ENCODE assay signal across 17 cellular contexts in genomic region chr16:2478273-2478672, GRCh38. TPM values are rescaled to one million over a fixed set of nuclear protein-coding genes. Genes with fewer than 3 reads are reported as not detected.
DNase-seq lines count a peak whose midpoint lies in the region; ATAC-seq and TF ChIP-seq lines count a peak whose summit lies in the region.
"Had no signal": no experiment of that assay in that cellular context is flagged by ENCODE, and none has a peak within 500 bp of the region (broad histone marks: within the 10 kb centered on the region; RNA-seq: fewer than 3 reads in every experiment).

No MANE protein-coding gene starts in this region.

- H2AFZ ChIP-seq in Karpas-422 (ENCODE audit: low read length): no peak overlapping the region
- H2AFZ ChIP-seq: PC-9 had no signal

- peaks cover 64% of the 10 kb centered on the region for H3K79me2 ChIP-seq in Karpas-422 (ENCODE audit: low read length)

- no peak overlapping the region for H3K4me2 ChIP-seq in Karpas-422 (ENCODE audit: low read depth, low read length, poor library complexity, severe bottlenecking)
- H3K4me2 ChIP-seq: PC-9 had no signal

- peaks cover 0 to 3% of the 10 kb centered on the region in 2 donors for H3K27me3 Mint-ChIP-seq in effector memory CD8-positive, alpha-beta T cell
- peaks cover 14% of the 10 kb centered on the region for H3K27me3 Mint-ChIP-seq in endodermal cell (ENCODE audit: insufficient read depth)

- H3K27me3 ChIP-seq in endodermal cell (ENCODE audit: control insufficient read depth, insufficient read depth, low read length, poor library complexity, severe bottlenecking) (peaks cover 12% of the 10 kb centered on the region), Karpas-422 (ENCODE audit: low read length) (no peaks in the 10 kb centered on the region)
- H3K27me3 ChIP-seq: SJCRH30 had no signal

- H3K9ac ChIP-seq in endodermal cell (ENCODE audit: extremely low read depth, low read length, poor library complexity, severe bottlenecking) (no peak overlapping the region), Karpas-422 (ENCODE audit: low read length) (no peak overlapping the region)

- no peak for ATAC-seq in Right ventricle myocardium inferior
- ATAC-seq in effector memory CD8-positive, alpha-beta T cell (replicated peaks): no peak

- H3K36me3 ChIP-seq in endodermal cell (ENCODE audit: control insufficient read depth, insufficient read depth, low read length) (no peaks in the 10 kb centered on the region), Karpas-422 (ENCODE audit: insufficient read depth, low read length) (no peaks in the 10 kb centered on the region)
- H3K36me3 ChIP-seq: SJCRH30 had no signal

- no peak overlapping the region for H3K27ac ChIP-seq in endodermal cell (ENCODE audit: low read depth, low read length)
- no peak overlapping the region for H3K27ac ChIP-seq in Karpas-422 (ENCODE audit: low read length)
- H3K27ac ChIP-seq: 22Rv1, PC-9, SJCRH30 had no signal

- no peaks in the 10 kb centered on the region for H3K36me3 Mint-ChIP-seq in effector memory CD8-positive, alpha-beta T cell (ENCODE audit: insufficient read depth)
- no peaks in the 10 kb centered on the region for H3K36me3 Mint-ChIP-seq in endodermal cell (ENCODE audit: low read depth)

- H4K20me1 ChIP-seq in Karpas-422 (ENCODE audit: insufficient read depth, low read depth, low read length): peaks cover 32% of the 10 kb centered on the region

- H3K9me3 Mint-ChIP-seq in effector memory CD8-positive, alpha-beta T cell: no peaks in the 10 kb centered on the region
- no peaks in the 10 kb centered on the region for H3K9me3 Mint-ChIP-seq in endodermal cell

- no peaks in the 10 kb centered on the region for H3K9me3 ChIP-seq in endodermal cell (ENCODE audit: control insufficient read depth, low read length)
- no peaks in the 10 kb centered on the region for H3K9me3 ChIP-seq in Karpas-422 (ENCODE audit: low read length)
- H3K9me3 ChIP-seq: SJCRH30 had no signal

- peaks cover 3% of the 10 kb centered on the region for H3K4me1 ChIP-seq in endodermal cell (ENCODE audit: control insufficient read depth, insufficient read depth, low read length)
- peaks cover 24% of the 10 kb centered on the region for H3K4me1 ChIP-seq in Karpas-422 (ENCODE audit: low read length)

- H3K27ac Mint-ChIP-seq in effector memory CD8-positive, alpha-beta T cell: peak overlapping the region; percentile 21 to 22
- no peak overlapping the region for H3K27ac Mint-ChIP-seq in endodermal cell

- no peak overlapping the region for H3K4me3 ChIP-seq in endodermal cell (ENCODE audit: low read length)
- H3K4me3 ChIP-seq in Karpas-422 (ENCODE audit: low read length): no peak overlapping the region
- H3K4me3 ChIP-seq: PC-9, SJCRH30 had no signal

- no peak for TF ChIP-seq CTCF in endodermal cell (conservative IDR thresholded peaks at IDR 0.05)

- 92 to 93% methylated on average over 5 to 8 of the region's 8 CpGs for WGBS in endodermal cell (ENCODE audit: insufficient coverage in 1 of 2, insufficient read length in 1 of 2), 2 experiments

- H3K4me3 Mint-ChIP-seq in effector memory CD8-positive, alpha-beta T cell: no peak overlapping the region
- H3K4me3 Mint-ChIP-seq in endodermal cell: no peak overlapping the region

- DNase-seq in DMS 273 (lab: John Stamatoyannopoulos, UW; ENCODE audit: unreplicated experiment): peak; percentile 54
- DNase-seq in DMS 273 treated with DMSO at 0.1 percent for 48 hours (lab: John Stamatoyannopoulos, UW): no peak
- peak; percentile 39 for DNase-seq in Right ventricle myocardium inferior (ENCODE audit: missing footprints)
- DNase-seq in cardiac septum (ENCODE audit: low spot score): no peak
- no peak for DNase-seq in effector memory CD8-positive, alpha-beta T cell
- no peak for DNase-seq in NOMO-1 treated with DMSO at 0.1 percent for 48 hours (lab: John Stamatoyannopoulos, UW; ENCODE audit: unreplicated experiment)
- DNase-seq in endodermal cell: no peak
- DNase-seq in Karpas-422: no peak
- DNase-seq: AML-193, HCEC 1CT, KBM-7, MV-4-11, NCI-H82, PC-9, SJCRH30 had no signal

- intact Hi-C loops in Right ventricle myocardium inferior (cut with DNase I) (no loop called here), cardiac septum (cut with DNase I) (no loop called here)

- no peaks in the 10 kb centered on the region for H3K9me2 ChIP-seq in Karpas-422 (replicated peaks; ENCODE audit: insufficient read depth, low read length)

- peaks cover 15 to 31% of the 10 kb centered on the region in 2 donors for H3K4me1 Mint-ChIP-seq in effector memory CD8-positive, alpha-beta T cell (ENCODE audit: low read depth in 2 of 2)
- peaks cover 1% of the 10 kb centered on the region for H3K4me1 Mint-ChIP-seq in endodermal cell

RNA-seq across cellular contexts. Expression of gene TBC1D24, which starts 3.3 kb away (rescaled TPM):
- total RNA-seq in Right ventricle myocardium inferior (14.8 TPM), cardiac septum (8.3 TPM), endodermal cell (10 to 100 TPM; 15.7 to 19.4 TPM)
- 9.0 TPM for polyA plus RNA-seq in endodermal cell (2013, experiment 1 of 2)
- 9.4 TPM for polyA plus RNA-seq in endodermal cell (2013, experiment 2 of 2)
- total RNA-seq in Karpas-422 (2014; rRNA removed; shearing (Covaris generic); ENCODE audit: low replicate concordance): 15.8 and 20.5 TPM in 2 replicates

RNA-seq across cellular contexts. Expression of gene NTN3, which starts 7.2 kb away (rescaled TPM):
- 0.19 TPM for total RNA-seq in Right ventricle myocardium inferior
- 0.30 TPM for total RNA-seq in cardiac septum
- total RNA-seq in endodermal cell: under 1 TPM; 0.48 to 0.62 TPM
- 1.0 TPM for polyA plus RNA-seq in endodermal cell (2013, experiment 1 of 2)
- 0.75 TPM for polyA plus RNA-seq in endodermal cell (2013, experiment 2 of 2)
- 0.45 and 0.94 TPM in 2 replicates for total RNA-seq in Karpas-422 (2014; rRNA removed; shearing (Covaris generic); ENCODE audit: low replicate concordance)
- total RNA-seq: T-helper 1 cell treated with Interleukin-12 subunit alpha and Interleukin-12 subunit beta and Interleukin-4 antibody, amounts not matched to agents 30 ng/mL and 1 ng/mL, for 36 hours had no signal

RNA-seq across cellular contexts. Expression of gene TEDC2, which starts 18.4 kb away (rescaled TPM):
- total RNA-seq in Right ventricle myocardium inferior: 0.95 TPM
- 0.51 TPM for total RNA-seq in cardiac septum
- total RNA-seq in endodermal cell: 10 to 100 TPM; 44.0 to 57.6 TPM
- polyA plus RNA-seq in endodermal cell (2013, experiment 1 of 2): 32.9 TPM
- polyA plus RNA-seq in endodermal cell (2013, experiment 2 of 2): 28.1 TPM
- 6.4 and 27.7 TPM in 2 replicates for total RNA-seq in Karpas-422 (2014; rRNA removed; shearing (Covaris generic); ENCODE audit: low replicate concordance)

RNA-seq across cellular contexts. Expression of gene ATP6V0C, which starts 35.5 kb away (rescaled TPM):
- total RNA-seq in Right ventricle myocardium inferior: 137 TPM
- total RNA-seq in cardiac septum: 137 TPM
- total RNA-seq in endodermal cell: 100 to 1,000 TPM; 176 to 180 TPM
- 220 TPM for polyA plus RNA-seq in endodermal cell (2013, experiment 1 of 2)
- polyA plus RNA-seq in endodermal cell (2013, experiment 2 of 2): 207 TPM
- 29.4 and 30.2 TPM in 2 replicates for total RNA-seq in Karpas-422 (2014; rRNA removed; shearing (Covaris generic); ENCODE audit: low replicate concordance)

RNA-seq across cellular contexts. Expression of gene AMDHD2, which starts 41.9 kb away (rescaled TPM):
- total RNA-seq in Right ventricle myocardium inferior: 16.2 TPM
- 12.4 TPM for total RNA-seq in cardiac septum
- total RNA-seq in endodermal cell: 10 to 100 TPM; 74.6 to 82.2 TPM
- polyA plus RNA-seq in endodermal cell (2013, experiment 1 of 2): 24.8 TPM
- polyA plus RNA-seq in endodermal cell (2013, experiment 2 of 2): 19.3 TPM
- 22.7 and 51.7 TPM in 2 replicates for total RNA-seq in Karpas-422 (2014; rRNA removed; shearing (Covaris generic); ENCODE audit: low replicate concordance)

Comparison
In these comparisons a context has a peak if more than half of its experiments do, and no peak if none do; other contexts are left out.
1. DNase-seq: peak in DMS 273 (single experiment) and Right ventricle myocardium inferior (single experiment); none in DMS 273 treated with DMSO at 0.1 percent for 48 hours (single experiment), cardiac septum (single experiment), effector memory CD8-positive, alpha-beta T cell (0 of 3), NOMO-1 treated with DMSO at 0.1 percent for 48 hours (single experiment), endodermal cell (single experiment) and Karpas-422 (single experiment).